ENCODE assay signal across 13 cellular contexts in the genomic region with DNA sequence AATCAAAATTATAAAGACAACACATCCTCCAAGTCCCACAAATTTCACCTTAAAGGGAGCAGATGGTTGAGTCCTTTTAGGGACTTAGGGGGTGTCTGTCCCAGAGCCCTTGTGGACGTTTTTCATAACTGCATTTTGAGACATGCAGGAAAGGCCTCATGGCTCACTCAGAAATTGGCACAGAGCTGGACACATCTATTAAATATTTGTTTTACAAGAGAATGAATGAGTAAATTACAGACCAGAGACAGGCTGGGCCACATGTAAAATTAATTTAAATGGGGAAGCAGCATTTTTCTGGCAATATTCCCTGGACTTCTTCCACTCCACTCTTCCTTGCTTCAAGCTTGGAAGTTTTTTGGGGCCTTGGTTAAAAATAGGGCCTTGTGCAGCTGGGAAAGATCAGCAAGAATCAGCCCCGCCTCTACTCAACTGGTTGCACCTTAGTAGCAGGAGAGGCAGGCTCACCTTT. TPM values are rescaled to one million over a fixed set of nuclear protein-coding genes. Genes with fewer than 3 reads are reported as not detected.
DNase-seq lines count a peak whose midpoint lies in the region; ATAC-seq, FAIRE-seq and TF ChIP-seq lines count a peak whose summit lies in the region.
"Had no signal": no experiment of that assay in that cellular context is flagged by ENCODE, and none has a peak within 500 bp of the region (broad histone marks: within the 10 kb centered on the region; RNA-seq: fewer than 3 reads in every experiment).

No MANE protein-coding gene starts in this region.

- H3K9ac ChIP-seq in Loucy (ENCODE audit: low read depth, low read length, poor library complexity, severe bottlenecking) = no peak overlapping the region

- POLR2A ChIA-PET in BJ (lab: Charles Lee) = no interaction called here

- no peak for TF ChIP-seq POLR2A in GM12891 (IDR thresholded peaks at IDR 0.05; ENCODE audit: low read depth, low read length)

- H3K4me2 ChIP-seq in Loucy (ENCODE audit: low read depth, low read length, poor library complexity, severe bottlenecking) = no peak overlapping the region

- H3K27me3 Mint-ChIP-seq in stimulated activated naive CD8-positive, alpha-beta T cell treated with anti-CD3 and anti-CD28 coated beads, Interleukin-15, amount 100 ng/mL, for 72 hours = peaks cover 15% of the 10 kb centered on the region

- no peaks in the 10 kb centered on the region for H3K9me3 Mint-ChIP-seq in stimulated activated naive CD8-positive, alpha-beta T cell treated with anti-CD3 and anti-CD28 coated beads, Interleukin-15, amount 100 ng/mL, for 72 hours

- no peaks in the 10 kb centered on the region for H3K9me3 ChIP-seq in Loucy (ENCODE audit: insufficient read depth, low read depth, low read length)

- H3K4me1 ChIP-seq in Loucy (ENCODE audit: insufficient read depth, low read length, poor library complexity, severe bottlenecking) = no peaks in the 10 kb centered on the region

- no peak overlapping the region for H3K4me3 Mint-ChIP-seq in stimulated activated naive CD8-positive, alpha-beta T cell treated with anti-CD3 and anti-CD28 coated beads, Interleukin-15, amount 100 ng/mL, for 72 hours

- H3K27me3 ChIP-seq in BJ (ENCODE audit: control insufficient read depth, insufficient read depth, low read length) (no peaks in the 10 kb centered on the region), Loucy (ENCODE audit: insufficient read depth, low read length, poor library complexity, severe bottlenecking) (no peaks in the 10 kb centered on the region), brain microvascular endothelial cell (replicated peaks) (no peaks in the 10 kb centered on the region)

- no peaks in the 10 kb centered on the region for H3K4me1 Mint-ChIP-seq in stimulated activated naive CD8-positive, alpha-beta T cell treated with anti-CD3 and anti-CD28 coated beads, Interleukin-15, amount 100 ng/mL, for 72 hours

- no peak overlapping the region for H3K27ac ChIP-seq in brain microvascular endothelial cell

- no peak for ATAC-seq in stimulated activated naive CD8-positive, alpha-beta T cell treated with anti-CD3 and anti-CD28 coated beads, Interleukin-15, amount 100 ng/mL, for 72 hours
- ATAC-seq: left lobe of liver had no signal

- no peaks in the 10 kb centered on the region for H3F3A ChIP-seq in Loucy (ENCODE audit: low read depth)

- H3K9me2 ChIP-seq in Loucy (replicated peaks; ENCODE audit: low read depth, low read length) = no peaks in the 10 kb centered on the region

- peaks cover 15% of the 10 kb centered on the region for H3K36me3 ChIP-seq in BJ (ENCODE audit: control insufficient read depth, insufficient read depth, low read length)
- no peaks in the 10 kb centered on the region for H3K36me3 ChIP-seq in Loucy (ENCODE audit: insufficient read depth, low read length)
- peaks cover 96% of the 10 kb centered on the region for H3K36me3 ChIP-seq in brain microvascular endothelial cell (replicated peaks)

- no peak overlapping the region for H2AFZ ChIP-seq in Loucy (ENCODE audit: low read length)

- TF ChIP-seq CTCF in BJ (IDR thresholded peaks at IDR 0.05; ENCODE audit: insufficient read depth, low read depth, low read length) = peak; percentile 52
- TF ChIP-seq CTCF in Loucy (conservative IDR thresholded peaks at IDR 0.05; ENCODE audit: low read length) = peak; percentile 43
- peak; percentile 55 for TF ChIP-seq CTCF in brain microvascular endothelial cell (IDR thresholded peaks at IDR 0.05; ENCODE audit: low read depth, low read length, missing control alignments)

- DNase-seq in BJ (ENCODE audit: low read depth) (peak; percentile 70), brain microvascular endothelial cell (no peak), myocyte (ENCODE audit: low read depth) (peak; percentile 35), NCI-H524 (lab: John Stamatoyannopoulos, UW) (no peak), GM12891 (ENCODE audit: insufficient read length, low spot score) (no peak), NCI-H187 treated with DMSO at 0.1 percent for 48 hours (lab: John Stamatoyannopoulos, UW) (no peak)
- no peak for DNase-seq in stimulated activated naive CD8-positive, alpha-beta T cell treated with anti-CD3 and anti-CD28 coated beads, Interleukin-15, amount 100 ng/mL, for 72 hours
- DNase-seq: dermis blood vessel endothelial cell, MM.1S, SW 1271 had no signal

- no peaks in the 10 kb centered on the region for H4K20me1 ChIP-seq in Loucy (ENCODE audit: insufficient read depth, low read length, poor library complexity, severe bottlenecking)

- CTCF ChIA-PET in BJ (lab: Yijun Ruan, JAX) = interaction anchor here (0.8 to 2.7 kb wide), 9 partner anchors 9 to 162 kb away, joined by 3 to 20 read pairs (median 4); no protein-coding TSS in a partner anchor

- H3K79me2 ChIP-seq in Loucy (ENCODE audit: insufficient read depth, low read length) = no peaks in the 10 kb centered on the region

- in situ Hi-C loops in brain microvascular endothelial cell (cut with HindIII; ENCODE audit: low pct_ligation_motif_present, low sequenced_read_pairs) = no loop called here

- H3K27ac Mint-ChIP-seq in stimulated activated naive CD8-positive, alpha-beta T cell treated with anti-CD3 and anti-CD28 coated beads, Interleukin-15, amount 100 ng/mL, for 72 hours = no peak overlapping the region

- no peak for FAIRE-seq in GM12891 (lab: Jason Lieb, UNC)
- FAIRE-seq: G401.6 had no signal

- H3K4me3 ChIP-seq in BJ (ENCODE audit: low read depth, low read length) (no peak overlapping the region), Loucy (ENCODE audit: low read length, poor library complexity, severe bottlenecking) (no peak overlapping the region), brain microvascular endothelial cell (ENCODE audit: low read depth, low read length) (no peak overlapping the region)

TF ChIP-seq in GM12891, 5 proteins besides CTCF, POLR2A, EP300 and RAD21:
- no peak for TF ChIP-seq TAF1 (IDR thresholded peaks at IDR 0.05; ENCODE audit: low read depth, low read length)
- no peak for TF ChIP-seq PAX5 (IDR thresholded peaks at IDR 0.05; ENCODE audit: insufficient read depth, low read length, severe bottlenecking)
- TF ChIP-seq POU2F2 (IDR thresholded peaks at IDR 0.05; ENCODE audit: low read depth, low read length) = no peak
- TF ChIP-seq SPI1 (IDR thresholded peaks at IDR 0.05; ENCODE audit: low read depth, low read length) = no peak

RNA-seq across cellular contexts. Expression of gene LAMB1, which starts 20.0 kb away (rescaled TPM):
- polyA plus RNA-seq in BJ (2011; rRNA removed) = 171 and 204 TPM in 2 replicates
- polyA minus RNA-seq in BJ (2011; rRNA and poly(A)+ RNA removed) = 299 and 304 TPM in 2 replicates
- 105 and 123 TPM in 2 replicates for total RNA-seq in myocyte
- polyA plus RNA-seq in myocyte (2012) = 121 TPM
- polyA plus RNA-seq in GM12891 (2012; ENCODE audit: low read depth, missing spikeins) = 0.30 TPM

Comparison
In these comparisons a context has a peak if more than half of its experiments do, and no peak if none do; other contexts are left out.
1. DNase-seq: peak in BJ (single experiment) and myocyte (single experiment); none in brain microvascular endothelial cell (single experiment), NCI-H524 (0 of 2), GM12891 (single experiment), NCI-H187 treated with DMSO at 0.1 percent for 48 hours (single experiment) and stimulated activated naive CD8-positive, alpha-beta T cell treated with anti-CD3 and anti-CD28 coated beads, Interleukin-15, amount 100 ng/mL, for 72 hours (0 of 2).
2. Peak in every context shown above with its lines, with median percentiles within 50 percentile points of each other: CTCF ChIP-seq.